ENCODE assay signal across 1 cellular context in the genomic region with DNA sequence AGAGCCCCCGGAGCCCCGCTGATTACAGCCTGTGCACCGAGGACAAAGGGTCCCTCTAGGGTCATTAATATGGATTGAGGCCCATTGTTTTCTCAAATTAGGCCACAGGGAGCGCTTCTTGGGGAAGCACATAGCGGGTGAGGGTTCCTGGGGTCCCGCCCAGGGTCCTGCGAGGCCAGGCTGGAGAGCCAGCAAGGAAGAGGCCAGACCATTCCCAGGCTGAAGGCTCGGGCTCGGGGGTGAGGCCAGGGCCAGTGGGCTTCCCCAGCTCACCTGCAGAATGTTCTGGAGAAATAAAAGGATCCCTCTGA.
TF ChIP-seq lines count a peak whose summit lies in the region.

No MANE protein-coding gene starts in this region.

TF ChIP-seq in GM23338, 12 proteins besides CTCF, POLR2A, EP300 and RAD21 (continued from another document):
- TF ChIP-seq, protein P1, sequence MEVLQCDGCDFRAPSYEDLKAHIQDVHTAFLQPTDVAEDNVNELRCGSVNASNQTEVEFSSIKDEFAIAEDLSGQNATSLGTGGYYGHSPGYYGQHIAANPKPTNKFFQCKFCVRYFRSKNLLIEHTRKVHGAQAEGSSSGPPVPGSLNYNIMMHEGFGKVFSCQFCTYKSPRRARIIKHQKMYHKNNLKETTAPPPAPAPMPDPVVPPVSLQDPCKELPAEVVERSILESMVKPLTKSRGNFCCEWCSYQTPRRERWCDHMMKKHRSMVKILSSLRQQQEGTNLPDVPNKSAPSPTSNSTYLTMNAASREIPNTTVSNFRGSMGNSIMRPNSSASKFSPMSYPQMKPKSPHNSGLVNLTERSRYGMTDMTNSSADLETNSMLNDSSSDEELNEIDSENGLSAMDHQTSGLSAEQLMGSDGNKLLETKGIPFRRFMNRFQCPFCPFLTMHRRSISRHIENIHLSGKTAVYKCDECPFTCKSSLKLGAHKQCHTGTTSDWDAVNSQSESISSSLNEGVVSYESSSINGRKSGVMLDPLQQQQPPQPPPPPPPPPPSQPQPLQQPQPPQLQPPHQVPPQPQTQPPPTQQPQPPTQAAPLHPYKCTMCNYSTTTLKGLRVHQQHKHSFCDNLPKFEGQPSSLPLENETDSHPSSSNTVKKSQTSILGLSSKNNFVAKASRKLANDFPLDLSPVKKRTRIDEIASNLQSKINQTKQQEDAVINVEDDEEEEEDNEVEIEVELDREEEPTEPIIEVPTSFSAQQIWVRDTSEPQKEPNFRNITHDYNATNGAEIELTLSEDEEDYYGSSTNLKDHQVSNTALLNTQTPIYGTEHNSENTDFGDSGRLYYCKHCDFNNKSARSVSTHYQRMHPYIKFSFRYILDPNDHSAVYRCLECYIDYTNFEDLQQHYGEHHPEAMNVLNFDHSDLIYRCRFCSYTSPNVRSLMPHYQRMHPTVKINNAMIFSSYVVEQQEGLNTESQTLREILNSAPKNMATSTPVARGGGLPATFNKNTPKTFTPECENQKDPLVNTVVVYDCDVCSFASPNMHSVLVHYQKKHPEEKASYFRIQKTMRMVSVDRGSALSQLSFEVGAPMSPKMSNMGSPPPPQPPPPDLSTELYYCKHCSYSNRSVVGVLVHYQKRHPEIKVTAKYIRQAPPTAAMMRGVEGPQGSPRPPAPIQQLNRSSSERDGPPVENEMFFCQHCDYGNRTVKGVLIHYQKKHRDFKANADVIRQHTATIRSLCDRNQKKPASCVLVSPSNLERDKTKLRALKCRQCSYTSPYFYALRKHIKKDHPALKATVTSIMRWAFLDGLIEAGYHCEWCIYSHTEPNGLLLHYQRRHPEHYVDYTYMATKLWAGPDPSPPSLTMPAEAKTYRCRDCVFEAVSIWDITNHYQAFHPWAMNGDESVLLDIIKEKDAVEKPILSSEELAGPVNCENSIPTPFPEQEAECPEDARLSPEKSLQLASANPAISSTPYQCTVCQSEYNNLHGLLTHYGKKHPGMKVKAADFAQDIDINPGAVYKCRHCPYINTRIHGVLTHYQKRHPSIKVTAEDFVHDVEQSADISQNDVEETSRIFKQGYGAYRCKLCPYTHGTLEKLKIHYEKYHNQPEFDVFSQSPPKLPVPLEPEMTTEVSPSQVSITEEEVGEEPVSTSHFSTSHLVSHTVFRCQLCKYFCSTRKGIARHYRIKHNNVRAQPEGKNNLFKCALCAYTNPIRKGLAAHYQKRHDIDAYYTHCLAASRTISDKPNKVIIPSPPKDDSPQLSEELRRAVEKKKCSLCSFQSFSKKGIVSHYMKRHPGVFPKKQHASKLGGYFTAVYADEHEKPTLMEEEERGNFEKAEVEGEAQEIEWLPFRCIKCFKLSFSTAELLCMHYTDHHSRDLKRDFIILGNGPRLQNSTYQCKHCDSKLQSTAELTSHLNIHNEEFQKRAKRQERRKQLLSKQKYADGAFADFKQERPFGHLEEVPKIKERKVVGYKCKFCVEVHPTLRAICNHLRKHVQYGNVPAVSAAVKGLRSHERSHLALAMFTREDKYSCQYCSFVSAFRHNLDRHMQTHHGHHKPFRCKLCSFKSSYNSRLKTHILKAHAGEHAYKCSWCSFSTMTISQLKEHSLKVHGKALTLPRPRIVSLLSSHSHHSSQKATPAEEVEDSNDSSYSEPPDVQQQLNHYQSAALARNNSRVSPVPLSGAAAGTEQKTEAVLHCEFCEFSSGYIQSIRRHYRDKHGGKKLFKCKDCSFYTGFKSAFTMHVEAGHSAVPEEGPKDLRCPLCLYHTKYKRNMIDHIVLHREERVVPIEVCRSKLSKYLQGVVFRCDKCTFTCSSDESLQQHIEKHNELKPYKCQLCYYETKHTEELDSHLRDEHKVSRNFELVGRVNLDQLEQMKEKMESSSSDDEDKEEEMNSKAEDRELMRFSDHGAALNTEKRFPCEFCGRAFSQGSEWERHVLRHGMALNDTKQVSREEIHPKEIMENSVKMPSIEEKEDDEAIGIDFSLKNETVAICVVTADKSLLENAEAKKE (CRISPR knock-in tag; IDR thresholded peaks at IDR 0.05) = no peak
- TF ChIP-seq, protein P2, sequence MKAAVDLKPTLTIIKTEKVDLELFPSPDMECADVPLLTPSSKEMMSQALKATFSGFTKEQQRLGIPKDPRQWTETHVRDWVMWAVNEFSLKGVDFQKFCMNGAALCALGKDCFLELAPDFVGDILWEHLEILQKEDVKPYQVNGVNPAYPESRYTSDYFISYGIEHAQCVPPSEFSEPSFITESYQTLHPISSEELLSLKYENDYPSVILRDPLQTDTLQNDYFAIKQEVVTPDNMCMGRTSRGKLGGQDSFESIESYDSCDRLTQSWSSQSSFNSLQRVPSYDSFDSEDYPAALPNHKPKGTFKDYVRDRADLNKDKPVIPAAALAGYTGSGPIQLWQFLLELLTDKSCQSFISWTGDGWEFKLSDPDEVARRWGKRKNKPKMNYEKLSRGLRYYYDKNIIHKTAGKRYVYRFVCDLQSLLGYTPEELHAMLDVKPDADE (IDR thresholded peaks at IDR 0.05) = no peak
- TF ChIP-seq NANOG (IDR thresholded peaks at IDR 0.05; ENCODE audit: borderline replicate concordance) (no peak), ZNF331 (CRISPR knock-in tag; IDR thresholded peaks at IDR 0.05; ENCODE audit: low read depth) (no peak), EZH2phosphoT487 (IDR thresholded peaks at IDR 0.05; ENCODE audit: unreplicated experiment) (no peak), CREB1 (CRISPR knock-in tag; IDR thresholded peaks at IDR 0.05; ENCODE audit: low read depth) (no peak), JUNB (IDR thresholded peaks at IDR 0.05; ENCODE audit: unreplicated experiment) (no peak)
